In the genomic region with DNA sequence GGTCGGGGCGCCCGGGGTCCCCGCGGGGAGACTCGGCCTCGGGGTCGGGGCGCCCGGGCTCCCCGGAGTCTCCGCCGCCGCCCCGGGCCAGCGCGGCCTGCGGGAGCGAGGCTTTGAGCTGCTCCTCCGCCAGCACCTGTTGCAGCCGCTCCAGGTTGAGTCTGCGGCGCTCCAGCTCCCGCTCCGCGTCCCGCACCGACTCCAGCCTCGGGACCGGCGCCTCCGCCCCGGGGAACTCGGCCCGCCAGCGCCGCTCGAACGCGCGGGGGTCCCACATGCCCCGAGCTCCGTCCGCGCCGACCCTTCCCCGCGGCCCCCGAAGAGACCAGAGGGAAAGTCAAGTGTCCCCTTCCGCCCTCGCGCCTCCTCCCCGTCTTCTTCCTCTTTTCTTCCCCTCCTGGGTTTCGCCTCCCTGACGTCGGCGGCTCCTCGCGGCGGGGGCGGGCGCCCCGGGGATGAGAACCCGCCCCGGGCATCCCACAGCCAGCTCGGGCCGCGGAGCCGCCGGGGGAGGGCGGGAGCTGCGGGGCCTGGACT, we compare ENCODE assay signal across 8 cellular contexts. TPM values are rescaled to one million over a fixed set of nuclear protein-coding genes. Genes with fewer than 3 reads are reported as not detected.
A peak's percentile ranks its signal among the peaks of the same experiment; 100 is the strongest.
DNase-seq lines count a peak whose midpoint lies in the region; ATAC-seq and TF ChIP-seq lines count a peak whose summit lies in the region.

No MANE protein-coding gene starts in this region.

- no peak overlapping the region for H3K9ac ChIP-seq in neural cell (ENCODE audit: low read length)

- peak in 2 of 4 donors; percentile 41 to 77 for TF ChIP-seq POLR2A in esophagus squamous epithelium (IDR thresholded peaks at IDR 0.05)

- H3K79me2 ChIP-seq in neural cell (replicated peaks; ENCODE audit: insufficient read depth, low read length) = no peaks in the 10 kb centered on the region

- no peaks in the 10 kb centered on the region for H4K20me1 ChIP-seq in neural cell (ENCODE audit: insufficient read depth)

- H3K4me1 ChIP-seq in esophagus squamous epithelium = peaks cover 10 to 32% (median 18%) of the 10 kb centered on the region in 3 donors
- no peaks in the 10 kb centered on the region for H3K4me1 ChIP-seq in urinary bladder (ENCODE audit: insufficient read depth)

- no peaks in the 10 kb centered on the region for H3K9me3 ChIP-seq in esophagus squamous epithelium
- H3K9me3 ChIP-seq in neural cell (ENCODE audit: low read length) = no peaks in the 10 kb centered on the region

- no peak overlapping the region for H2AFZ ChIP-seq in neural cell (ENCODE audit: low read depth, low read length)

- intact Hi-C loops in esophagus squamous epithelium (cut with DNase I) = no loop called here

- H3K9me2 ChIP-seq in neural cell (ENCODE audit: insufficient read depth, low read length) = no peaks in the 10 kb centered on the region

- H3K4me3 ChIP-seq in esophagus squamous epithelium (peak overlapping the region; percentile 42 to 77 (median 55)), neural cell (ENCODE audit: low read length) (peak overlapping the region; percentile 62), urinary bladder (ENCODE audit: low read depth, low read length) (peak overlapping the region; percentile 64)

- peak overlapping the region; percentile 28 to 74 (median 68) for H3K27ac ChIP-seq in esophagus squamous epithelium
- no peak overlapping the region for H3K27ac ChIP-seq in neural cell (ENCODE audit: low read length)
- H3K27ac ChIP-seq in urinary bladder (ENCODE audit: low read depth) = no peak overlapping the region

- TF ChIP-seq RAD21 in Ishikawa (IDR thresholded peaks at IDR 0.05; ENCODE audit: low read depth) (no peak), neural cell (conservative IDR thresholded peaks at IDR 0.05) (no peak)

- WGBS in esophagus squamous epithelium, 2 donors = 0 to 1% methylated on average over 5 to 14 of the region's 72 CpGs
- WGBS in urinary bladder = under 1% methylated on average over 72 of the region's 72 CpGs

- TF ChIP-seq EP300 in Ishikawa (IDR thresholded peaks at IDR 0.05; ENCODE audit: borderline replicate concordance) (no peak), neural cell (conservative IDR thresholded peaks at IDR 0.05; ENCODE audit: poor library complexity, severe bottlenecking) (no peak)

- TF ChIP-seq CTCF in esophagus squamous epithelium (IDR thresholded peaks at IDR 0.05) (no peak), neural cell (IDR thresholded peaks at IDR 0.05; ENCODE audit: poor library complexity, severe bottlenecking) (no peak)

- no peak overlapping the region for H3K4me2 ChIP-seq in neural cell (ENCODE audit: low read length)

- H3K27me3 ChIP-seq in esophagus squamous epithelium (peaks cover 3 to 65% (median 18%) of the 10 kb centered on the region in 4 donors), neural cell (ENCODE audit: insufficient read depth, low read depth, low read length) (peaks cover 46% of the 10 kb centered on the region)

- peak; percentile 43 for ATAC-seq in GM19328 (IDR thresholded peaks at IDR 0.05; ENCODE audit: unreplicated experiment)
- ATAC-seq in HG02884 (IDR thresholded peaks at IDR 0.05; ENCODE audit: unreplicated experiment) = no peak

- no peaks in the 10 kb centered on the region for H3K36me3 ChIP-seq in esophagus squamous epithelium
- H3K36me3 ChIP-seq in neural cell (ENCODE audit: insufficient read depth, low read length) = no peaks in the 10 kb centered on the region
- no peaks in the 10 kb centered on the region for H3K36me3 ChIP-seq in urinary bladder (ENCODE audit: insufficient read depth)

- H3F3A ChIP-seq in neural cell (ENCODE audit: insufficient read depth, low read length, poor library complexity, severe bottlenecking) = no peaks in the 10 kb centered on the region

- DNase-seq in Ammon's horn (ENCODE audit: low spot score) (peak; percentile 46), esophagus squamous epithelium (lab: John Stamatoyannopoulos, UW) (no peak)
- peak; percentile 33 to 52 for DNase-seq in activated CD4-positive, alpha-beta T cell treated with anti-CD3 and anti-CD28 coated beads, Interleukin-2, amount 50 U/mL, for 48 hours

TF ChIP-seq in Ishikawa, 13 proteins besides CTCF, POLR2A, EP300 and RAD21:
- TF ChIP-seq EGR1 (IDR thresholded peaks at IDR 0.05) = peak; percentile 61; the same call in 1 of the 2 replicates
- TF ChIP-seq, protein P1, sequence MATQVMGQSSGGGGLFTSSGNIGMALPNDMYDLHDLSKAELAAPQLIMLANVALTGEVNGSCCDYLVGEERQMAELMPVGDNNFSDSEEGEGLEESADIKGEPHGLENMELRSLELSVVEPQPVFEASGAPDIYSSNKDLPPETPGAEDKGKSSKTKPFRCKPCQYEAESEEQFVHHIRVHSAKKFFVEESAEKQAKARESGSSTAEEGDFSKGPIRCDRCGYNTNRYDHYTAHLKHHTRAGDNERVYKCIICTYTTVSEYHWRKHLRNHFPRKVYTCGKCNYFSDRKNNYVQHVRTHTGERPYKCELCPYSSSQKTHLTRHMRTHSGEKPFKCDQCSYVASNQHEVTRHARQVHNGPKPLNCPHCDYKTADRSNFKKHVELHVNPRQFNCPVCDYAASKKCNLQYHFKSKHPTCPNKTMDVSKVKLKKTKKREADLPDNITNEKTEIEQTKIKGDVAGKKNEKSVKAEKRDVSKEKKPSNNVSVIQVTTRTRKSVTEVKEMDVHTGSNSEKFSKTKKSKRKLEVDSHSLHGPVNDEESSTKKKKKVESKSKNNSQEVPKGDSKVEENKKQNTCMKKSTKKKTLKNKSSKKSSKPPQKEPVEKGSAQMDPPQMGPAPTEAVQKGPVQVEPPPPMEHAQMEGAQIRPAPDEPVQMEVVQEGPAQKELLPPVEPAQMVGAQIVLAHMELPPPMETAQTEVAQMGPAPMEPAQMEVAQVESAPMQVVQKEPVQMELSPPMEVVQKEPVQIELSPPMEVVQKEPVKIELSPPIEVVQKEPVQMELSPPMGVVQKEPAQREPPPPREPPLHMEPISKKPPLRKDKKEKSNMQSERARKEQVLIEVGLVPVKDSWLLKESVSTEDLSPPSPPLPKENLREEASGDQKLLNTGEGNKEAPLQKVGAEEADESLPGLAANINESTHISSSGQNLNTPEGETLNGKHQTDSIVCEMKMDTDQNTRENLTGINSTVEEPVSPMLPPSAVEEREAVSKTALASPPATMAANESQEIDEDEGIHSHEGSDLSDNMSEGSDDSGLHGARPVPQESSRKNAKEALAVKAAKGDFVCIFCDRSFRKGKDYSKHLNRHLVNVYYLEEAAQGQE (IDR thresholded peaks at IDR 0.05; ENCODE audit: low read depth) = no peak
TF ChIP-seq in Ishikawa: peak in this region for 1.

TF ChIP-seq in neural cell, 6 proteins besides CTCF, POLR2A, EP300 and RAD21:
- TF ChIP-seq SMC3 (conservative IDR thresholded peaks at IDR 0.05; ENCODE audit: poor library complexity) (no peak), MXI1 (conservative IDR thresholded peaks at IDR 0.05; ENCODE audit: poor library complexity, severe bottlenecking) (no peak), EZH2 (IDR thresholded peaks at IDR 0.05; ENCODE audit: borderline replicate concordance, insufficient read depth, low read length, poor library complexity, severe bottlenecking) (no peak), POLR2AphosphoS5 (IDR thresholded peaks at IDR 0.05) (no peak), TAF1 (IDR thresholded peaks at IDR 0.05; ENCODE audit: low read depth) (no peak)
- TF ChIP-seq, protein P1 (IDR thresholded peaks at IDR 0.05; ENCODE audit: borderline replicate concordance) = no peak

RNA-seq across cellular contexts. Expression of a gene that starts 40.8 kb away (rescaled TPM):
- total RNA-seq in esophagus squamous epithelium (not detected), urinary bladder (not detected)
- polyA plus RNA-seq in neural cell (not detected in 2 replicates), urinary bladder (not detected)
- not detected in 2 replicates for polyA minus RNA-seq in neural cell

RNA-seq across cellular contexts. Expression of a gene that starts 49.6 kb away (rescaled TPM):
- total RNA-seq in esophagus squamous epithelium = 100 to 1,000 TPM in 1 of 4 donors, 10 to 100 TPM in 3; 62.1 to 248 (median 75.5) TPM
- 34.5 and 45.2 TPM in 2 replicates for polyA plus RNA-seq in neural cell
- 79.5 and 103 TPM in 2 replicates for polyA minus RNA-seq in neural cell
- total RNA-seq in urinary bladder = 37.1 TPM
- polyA plus RNA-seq in urinary bladder = 53.9 TPM

RNA-seq across cellular contexts. Expression of a gene that starts 50.0 kb away (rescaled TPM):
- not detected for total RNA-seq in esophagus squamous epithelium
- not detected in 2 replicates for polyA plus RNA-seq in neural cell
- not detected in 2 replicates for polyA minus RNA-seq in neural cell
- not detected for total RNA-seq in urinary bladder
- 4.8 TPM for polyA plus RNA-seq in urinary bladder

Comparison
In these comparisons a context has a peak if more than half of its experiments do, and no peak if none do; other contexts are left out.
1. H3K27ac ChIP-seq: peak in esophagus squamous epithelium (4 of 4); none in neural cell (single experiment) and urinary bladder (single experiment).
2. Peak in every context shown above with its lines, with median percentiles within 50 percentile points of each other: H3K4me3 ChIP-seq.